In genomic region chr14:54699735-54700134, GRCh38 we compare ENCODE assay signal across 28 cellular contexts.
DNase-seq lines count a peak whose midpoint lies in the region; ATAC-seq, FAIRE-seq and TF ChIP-seq lines count a peak whose summit lies in the region.
"Had no signal": no experiment of that assay in that cellular context is flagged by ENCODE, and none has a peak within 500 bp of the region (broad histone marks: within the 10 kb centered on the region; RNA-seq: fewer than 3 reads in every experiment).

No MANE protein-coding gene starts in this region.

- peaks cover 8% of the 10 kb centered on the region for H3K4me1 Mint-ChIP-seq in osteocyte (ENCODE audit: unreplicated experiment)

- H3K36me3 Mint-ChIP-seq in osteocyte (ENCODE audit: unreplicated experiment) = no peaks in the 10 kb centered on the region

- no peaks in the 10 kb centered on the region for H3K9me3 Mint-ChIP-seq in osteocyte (ENCODE audit: unreplicated experiment)
- H3K9me3 Mint-ChIP-seq: CD4-positive, alpha-beta T cell had no signal

- H3K27me3 ChIP-seq in cardiac muscle cell = no peaks in the 10 kb centered on the region
- no peaks in the 10 kb centered on the region for H3K27me3 ChIP-seq in ascending aorta
- no peaks in the 10 kb centered on the region for H3K27me3 ChIP-seq in lower lobe of right lung (ENCODE audit: low read depth)
- no peaks in the 10 kb centered on the region for H3K27me3 ChIP-seq in skeletal muscle tissue (ENCODE audit: control insufficient read depth in 3 of 3, insufficient read depth in 3 of 3, low read length in 3 of 3)
- H3K27me3 ChIP-seq: BLaER1, SJCRH30 had no signal

- intact Hi-C loops in Right ventricle myocardium inferior (cut with DNase I) = no loop called here
- intact Hi-C loops in ascending aorta (cut with DNase I) = loop anchor here (2.0 kb wide), 1 partner anchor 13 kb away; no protein-coding TSS in a partner anchor
- intact Hi-C loops in lower lobe of right lung (cut with DNase I) = no loop called here

- H3K27ac ChIP-seq in cardiac muscle cell (peak overlapping the region; percentile 99), ascending aorta (peak overlapping the region; percentile 66 to 77), lower lobe of right lung (no peak overlapping the region), skeletal muscle tissue (ENCODE audit: low read depth, low read length) (peak overlapping the region; percentile 95)
- H3K27ac ChIP-seq: 22Rv1, BLaER1, HL-60, SJCRH30 had no signal

- H3K9ac ChIP-seq in skeletal muscle tissue (ENCODE audit: low read depth in 1 of 3, low read length in 3 of 3) = no peak overlapping the region
- H3K9ac ChIP-seq: BLaER1 had no signal

- H3K9me3 ChIP-seq in cardiac muscle cell (ENCODE audit: low read depth) (no peaks in the 10 kb centered on the region), ascending aorta (no peaks in the 10 kb centered on the region), lower lobe of right lung (no peaks in the 10 kb centered on the region), skeletal muscle tissue (ENCODE audit: control insufficient read depth in 3 of 3, low read length in 3 of 3) (no peaks in the 10 kb centered on the region)
- H3K9me3 ChIP-seq: BLaER1, SJCRH30 had no signal

- H3K36me3 ChIP-seq in cardiac muscle cell (no peaks in the 10 kb centered on the region), ascending aorta (peaks cover 6 to 12% of the 10 kb centered on the region in 2 donors), lower lobe of right lung (peaks cover 4% of the 10 kb centered on the region), skeletal muscle tissue (ENCODE audit: control insufficient read depth in 3 of 3, insufficient read depth in 3 of 3, low read length in 3 of 3) (peaks cover 3 to 5% (median 4%) of the 10 kb centered on the region in 3 donors)
- H3K36me3 ChIP-seq: SJCRH30 had no signal

- DNase-seq in cardiac muscle cell (ENCODE audit: low read depth in 1 of 2, low spot score in 1 of 2) = no peak
- no peak for DNase-seq in Right ventricle myocardium inferior (ENCODE audit: missing footprints)
- no peak for DNase-seq in ascending aorta (ENCODE audit: low spot score in 2 of 2)
- DNase-seq in lower lobe of right lung = no peak
- DNase-seq in GM19239 (ENCODE audit: insufficient read length, low spot score) = no peak
- DNase-seq in osteocyte (ENCODE audit: extremely low spot score, unreplicated experiment) = no peak
- DNase-seq: ACHN; CD4-positive, alpha-beta T cell; COR-L47; DMS 273 treated with DMSO at 0.1 percent for 48 hours; DMS79 treated with DMSO at 0.1 percent for 48 hours; GOT3; HCEC 1CT; KBM-7; NCI-H1048; NCI-H1417 treated with DMSO at 0.1 percent for 48 hours; NCI-H187; NCI-H2107; NCI-H510A; NCI-H774; NK-92 treated with Interleukin-12 subunit alpha and Interleukin-12 subunit beta, amount 100 ng/mL, for 24 hours; SJCRH30 had no signal

- no peak for ATAC-seq in Right ventricle myocardium inferior
- ATAC-seq in lower lobe of right lung = peak; percentile 40 to 67
- ATAC-seq in GM21390 (IDR thresholded peaks at IDR 0.05; ENCODE audit: unreplicated experiment) = no peak
- ATAC-seq: Panc1 had no signal

- no peak for FAIRE-seq in GM19239 (lab: Jason Lieb, UNC)

- no peak for TF ChIP-seq CTCF in cardiac muscle cell (IDR thresholded peaks at IDR 0.05; ENCODE audit: low read depth, low read length)
- TF ChIP-seq CTCF in ascending aorta (IDR thresholded peaks at IDR 0.05) = no peak
- no peak for TF ChIP-seq CTCF in lower lobe of right lung (IDR thresholded peaks at IDR 0.05)
- TF ChIP-seq CTCF in osteocyte (IDR thresholded peaks at IDR 0.05) = no peak

- H3K27ac Mint-ChIP-seq in osteocyte (ENCODE audit: unreplicated experiment) = no peak overlapping the region
- H3K27ac Mint-ChIP-seq: CD4-positive, alpha-beta T cell had no signal

- H3K4me1 ChIP-seq in cardiac muscle cell (ENCODE audit: low read depth) (peaks cover 50% of the 10 kb centered on the region), ascending aorta (peaks cover 8 to 61% of the 10 kb centered on the region in 2 donors), lower lobe of right lung (peaks cover 25% of the 10 kb centered on the region), skeletal muscle tissue (ENCODE audit: control insufficient read depth in 3 of 3, insufficient read depth in 3 of 3, low read length in 3 of 3) (peaks cover 74 to 81% (median 77%) of the 10 kb centered on the region in 3 donors)

- no peaks in the 10 kb centered on the region for H3K27me3 Mint-ChIP-seq in osteocyte (ENCODE audit: unreplicated experiment)

- no peak overlapping the region for H3K4me3 ChIP-seq in cardiac muscle cell
- H3K4me3 ChIP-seq in ascending aorta = no peak overlapping the region
- H3K4me3 ChIP-seq in lower lobe of right lung = no peak overlapping the region
- H3K4me3 ChIP-seq in skeletal muscle tissue (ENCODE audit: low read length in 3 of 3) = no peak overlapping the region
- H3K4me3 ChIP-seq: BLaER1, SJCRH30 had no signal

- no peak overlapping the region for H3K4me3 Mint-ChIP-seq in osteocyte (ENCODE audit: unreplicated experiment)
- H3K4me3 Mint-ChIP-seq: CD4-positive, alpha-beta T cell had no signal

Comparison
In these comparisons a context has a peak if more than half of its experiments do, and no peak if none do; other contexts are left out.
1. ATAC-seq: peak in lower lobe of right lung (2 of 2); none in Right ventricle myocardium inferior (single experiment) and GM21390 (single experiment).